ENCODE assay signal across 1 cellular context in genomic region chr12:29863665-29864064, GRCh38.
A peak's percentile ranks its signal among the peaks of the same experiment; 100 is the strongest.
TF ChIP-seq lines count a peak whose summit lies in the region.

No MANE protein-coding gene starts in this region.

TF ChIP-seq in H1, 55 proteins besides CTCF, POLR2A, EP300 and RAD21 (continued from another document):
- no peak for TF ChIP-seq RXRA (IDR thresholded peaks at IDR 0.05; ENCODE audit: insufficient read depth, low read depth, low read length)
- no peak for TF ChIP-seq SUZ12 (IDR thresholded peaks at IDR 0.05; ENCODE audit: low read length)
- no peak for TF ChIP-seq TAF1 (IDR thresholded peaks at IDR 0.05; ENCODE audit: low read depth, low read length)
- no peak for TF ChIP-seq BCL11A (IDR thresholded peaks at IDR 0.05; ENCODE audit: low read depth in 2 of 2, low read length in 2 of 2)
- peak; percentile 78 for TF ChIP-seq NANOG (IDR thresholded peaks at IDR 0.05; ENCODE audit: insufficient read depth, low read depth, low read length, poor library complexity, severe bottlenecking)
- no peak for TF ChIP-seq CBX8 (IDR thresholded peaks at IDR 0.05; ENCODE audit: borderline replicate concordance, low read depth, low read length)
